Comparison of ENCODE assay signal across 28 cellular contexts in genomic region chr18:3055201-3055600, GRCh38.
"Had no signal": no experiment of that assay in that cellular context is flagged by ENCODE, and none has a peak within 500 bp of the region (broad histone marks: within the 10 kb centered on the region; RNA-seq: fewer than 3 reads in every experiment).

No MANE protein-coding gene starts in this region.

- H3K9me3 Mint-ChIP-seq: activated T-helper 17 cell treated with anti-CD3 and anti-CD28 coated beads, Interleukin-2, amount 50 U/mL, for 72 hours; effector memory CD8-positive, alpha-beta T cell had no signal

- H3K4me1 ChIP-seq: ascending aorta, foreskin keratinocyte had no signal

- H3K9me3 ChIP-seq: ascending aorta, colonic mucosa, esophagus muscularis mucosa, left lung, neutrophil, pancreas, tibial artery had no signal

- FAIRE-seq: endothelial cell of umbilical vein, pancreas had no signal

- H3K27me3 Mint-ChIP-seq: activated T-cell treated with anti-CD3 and anti-CD28 coated beads, Interleukin-2, amount 50 U/mL, for 24 hours; activated T-helper 17 cell treated with anti-CD3 and anti-CD28 coated beads, Interleukin-2, amount 50 U/mL, for 72 hours; central memory CD8-positive, alpha-beta T cell; stimulated activated naive CD8-positive, alpha-beta T cell treated with anti-CD3 and anti-CD28 coated beads, Interleukin-15, amount 100 ng/mL, for 72 hours had no signal

- H3K27ac ChIP-seq: ascending aorta, brain microvascular endothelial cell, colonic mucosa, dorsolateral prefrontal cortex, esophagus muscularis mucosa, foreskin keratinocyte, left lung, neutrophil, pancreas, skin epidermis, tibial artery, VCaP had no signal

- ATAC-seq: activated naive CD4-positive, alpha-beta T cell treated with anti-CD3 and anti-CD28 coated beads, Interleukin-2, amount 50 U/mL, for 72 hours; activated T-helper 17 cell treated with anti-CD3 and anti-CD28 coated beads, Interleukin-2, amount 50 U/mL, for 72 hours; effector memory CD8-positive, alpha-beta T cell; foreskin keratinocyte; left lung; pancreas; right cardiac atrium; stimulated activated naive CD8-positive, alpha-beta T cell treated with anti-CD3 and anti-CD28 coated beads, Interleukin-15, amount 100 ng/mL, for 72 hours had no signal

- H3K27ac Mint-ChIP-seq: activated naive CD4-positive, alpha-beta T cell treated with anti-CD3 and anti-CD28 coated beads, Interleukin-2, amount 50 U/mL, for 72 hours; activated T-cell treated with anti-CD3 and anti-CD28 coated beads, Interleukin-2, amount 50 U/mL, for 24 hours; activated T-helper 17 cell treated with anti-CD3 and anti-CD28 coated beads, Interleukin-2, amount 50 U/mL, for 72 hours; stimulated activated naive CD8-positive, alpha-beta T cell treated with anti-CD3 and anti-CD28 coated beads, Interleukin-15, amount 100 ng/mL, for 72 hours had no signal

- H3K27me3 ChIP-seq: ascending aorta, brain microvascular endothelial cell, colonic mucosa, dorsolateral prefrontal cortex, esophagus muscularis mucosa, left lung, neutrophil, pancreas, tibial artery had no signal

- H3K4me3 ChIP-seq: ascending aorta, colonic mucosa, dorsolateral prefrontal cortex, esophagus muscularis mucosa, left lung, lung, pancreas, skin epidermis, tibial artery had no signal

- DNase-seq: activated CD4-positive, alpha-beta T cell treated with anti-CD3 and anti-CD28 coated beads, Interleukin-2, amount 50 U/mL, for 4 hours; activated CD4-positive, CD25-positive, alpha-beta regulatory T cell treated with anti-CD3 and anti-CD28 coated beads, Interleukin-2, amount 50 U/mL, for 72 hours; activated CD8-positive, alpha-beta memory T cell treated with anti-CD3 and anti-CD28 coated beads for 24 hours; activated CD8-positive, alpha-beta memory T cell treated with anti-CD3 and anti-CD28 coated beads, Interleukin-2, amount 50 U/mL, for 4 hours; activated T-cell treated with anti-CD3 and anti-CD28 coated beads, Interleukin-2, amount 50 U/mL, for 24 hours; brain microvascular endothelial cell; colonic mucosa; dorsolateral prefrontal cortex; effector memory CD8-positive, alpha-beta T cell; left lung; midbrain; pancreas; right cardiac atrium; stimulated activated CD4-positive, alpha-beta T cell treated with anti-CD3 and anti-CD28 coated beads, Interleukin-1b, Interleukin-23, amount 100 ng/mL, for 48 hours; stimulated activated naive CD8-positive, alpha-beta T cell treated with anti-CD3 and anti-CD28 coated beads, Interleukin-15, amount 100 ng/mL, for 72 hours; tibial artery had no signal

- H3K36me3 ChIP-seq: ascending aorta, brain microvascular endothelial cell, colonic mucosa, esophagus muscularis mucosa, left lung, neutrophil, pancreas, tibial artery had no signal

- H3K4me3 Mint-ChIP-seq: activated T-cell treated with anti-CD3 and anti-CD28 coated beads, Interleukin-2, amount 50 U/mL, for 24 hours; activated T-helper 17 cell treated with anti-CD3 and anti-CD28 coated beads, Interleukin-2, amount 50 U/mL, for 72 hours; central memory CD8-positive, alpha-beta T cell; effector memory CD8-positive, alpha-beta T cell; nephron; stimulated activated naive CD8-positive, alpha-beta T cell treated with anti-CD3 and anti-CD28 coated beads, Interleukin-15, amount 100 ng/mL, for 72 hours had no signal
